Comparison of ENCODE assay signal across 1 cellular context in genomic region chr1:230066466-230067404, GRCh38.
A peak's percentile ranks its signal among the peaks of the same experiment; 100 is the strongest.
TF ChIP-seq lines count a peak whose summit lies in the region.

TSS of gene GALNT2 (plus strand) at chr1:230067238. CDS start at chr1:230067281, 43 bp downstream.

TF ChIP-seq in HepG2, 621 proteins besides CTCF, POLR2A, EP300 and RAD21 (continued from another document and continues in another):
- TF ChIP-seq RNF219 (CRISPR knock-in tag; IDR thresholded peaks at IDR 0.05), result no peak
- TF ChIP-seq TBP (CRISPR knock-in tag; IDR thresholded peaks at IDR 0.05), result no peak
- TF ChIP-seq THAP9 (CRISPR knock-in tag; IDR thresholded peaks at IDR 0.05; ENCODE audit: borderline replicate concordance), result no peak
- TF ChIP-seq PATZ1 (CRISPR knock-in tag; IDR thresholded peaks at IDR 0.05), result peak; percentile 93
- TF ChIP-seq FOXJ3 (CRISPR knock-in tag; IDR thresholded peaks at IDR 0.05; ENCODE audit: borderline replicate concordance), result no peak
- 0 out of 2 replicates have a peak, but pooled peaks have one; percentile 54 for TF ChIP-seq ZNF232 (CRISPR knock-in tag; IDR thresholded peaks at IDR 0.05; ENCODE audit: borderline replicate concordance)
- peak; percentile 58 for TF ChIP-seq ONECUT2 (CRISPR knock-in tag; IDR thresholded peaks at IDR 0.05)
- TF ChIP-seq ZNF264 (CRISPR knock-in tag; IDR thresholded peaks at IDR 0.05), result peak; percentile 24; the same call in 1 of the 2 replicates
- no peak for TF ChIP-seq ZNF382 (CRISPR knock-in tag; IDR thresholded peaks at IDR 0.05; ENCODE audit: borderline replicate concordance)
- TF ChIP-seq CEBPG (CRISPR knock-in tag; IDR thresholded peaks at IDR 0.05), result no peak; the same call in 1 of the 2 replicates
- no peak for TF ChIP-seq CBX5 (CRISPR knock-in tag; IDR thresholded peaks at IDR 0.05; ENCODE audit: borderline replicate concordance)
- no peak for TF ChIP-seq HIVEP1 (CRISPR knock-in tag; IDR thresholded peaks at IDR 0.05)
- no peak for TF ChIP-seq ZNF501 (CRISPR knock-in tag; IDR thresholded peaks at IDR 0.05)
- TF ChIP-seq ZNF253 (CRISPR knock-in tag; IDR thresholded peaks at IDR 0.05; ENCODE audit: borderline replicate concordance), result no peak
- no peak for TF ChIP-seq MIER2 (CRISPR knock-in tag; IDR thresholded peaks at IDR 0.05)
- no peak for TF ChIP-seq ZBTB42 (CRISPR knock-in tag; IDR thresholded peaks at IDR 0.05)
- peak; percentile 70 for TF ChIP-seq ETV5 (CRISPR knock-in tag; IDR thresholded peaks at IDR 0.05; ENCODE audit: borderline replicate concordance)
- no peak for TF ChIP-seq ZNF549 (CRISPR knock-in tag; IDR thresholded peaks at IDR 0.05)
- TF ChIP-seq ZNF274 (CRISPR knock-in tag; IDR thresholded peaks at IDR 0.05), result no peak
- TF ChIP-seq SNAI1 (CRISPR knock-in tag; IDR thresholded peaks at IDR 0.05; ENCODE audit: borderline replicate concordance), result no peak
- no peak for TF ChIP-seq SMC3 (IDR thresholded peaks at IDR 0.05; ENCODE audit: low read length)
- TF ChIP-seq DR1 (CRISPR knock-in tag; IDR thresholded peaks at IDR 0.05), result no peak
- peak; percentile 49; the same call in 1 of the 2 replicates for TF ChIP-seq POGK (CRISPR knock-in tag; conservative IDR thresholded peaks at IDR 0.05)
- no peak for TF ChIP-seq ZNF816 (CRISPR knock-in tag; IDR thresholded peaks at IDR 0.05; ENCODE audit: borderline replicate concordance)
- peak; percentile 83 for TF ChIP-seq ZNF639 (CRISPR knock-in tag; conservative IDR thresholded peaks at IDR 0.05)
- no peak for TF ChIP-seq ELK4 (CRISPR knock-in tag; IDR thresholded peaks at IDR 0.05; ENCODE audit: borderline replicate concordance)
- 0 out of 2 replicates have a peak, but pooled peaks have one; percentile 17 for TF ChIP-seq NCOA2 (CRISPR knock-in tag; IDR thresholded peaks at IDR 0.05)
- no peak for TF ChIP-seq PHB2 (IDR thresholded peaks at IDR 0.05; ENCODE audit: partially characterized antibody)
- TF ChIP-seq MTERF4 (CRISPR knock-in tag; IDR thresholded peaks at IDR 0.05), result no peak
- TF ChIP-seq ZKSCAN5 (CRISPR knock-in tag; IDR thresholded peaks at IDR 0.05), result 0 out of 2 replicates have a peak, but pooled peaks have one; percentile 50
- no peak for TF ChIP-seq ZNF598 (CRISPR knock-in tag; IDR thresholded peaks at IDR 0.05; ENCODE audit: borderline replicate concordance)
- TF ChIP-seq ELF4 (CRISPR knock-in tag; IDR thresholded peaks at IDR 0.05; ENCODE audit: borderline replicate concordance), result no peak
- no peak for TF ChIP-seq ZEB1 (IDR thresholded peaks at IDR 0.05; ENCODE audit: insufficient replicate concordance, low read depth)
- no peak for TF ChIP-seq HOXA9 (CRISPR knock-in tag; IDR thresholded peaks at IDR 0.05; ENCODE audit: borderline replicate concordance)
- no peak for TF ChIP-seq JUN (CRISPR knock-in tag; IDR thresholded peaks at IDR 0.05)
- no peak for TF ChIP-seq SYNCRIP (IDR thresholded peaks at IDR 0.05; ENCODE audit: insufficient read depth, low read depth, low read length)
- TF ChIP-seq ZNF564 (CRISPR knock-in tag; IDR thresholded peaks at IDR 0.05), result no peak
- no peak for TF ChIP-seq MBD4 (IDR thresholded peaks at IDR 0.05; ENCODE audit: borderline replicate concordance, low read length)
- TF ChIP-seq ZNF484 (CRISPR knock-in tag; IDR thresholded peaks at IDR 0.05; ENCODE audit: borderline replicate concordance, low read depth), result no peak
- TF ChIP-seq ZNF343 (CRISPR knock-in tag; IDR thresholded peaks at IDR 0.05), result no peak
- no peak for TF ChIP-seq ZBTB38 (CRISPR knock-in tag; IDR thresholded peaks at IDR 0.05)
- no peak for TF ChIP-seq TGIF2 (CRISPR knock-in tag; IDR thresholded peaks at IDR 0.05)
- TF ChIP-seq MTA3 (CRISPR knock-in tag; IDR thresholded peaks at IDR 0.05), result no peak
- peak; percentile 47; the same call in 1 of the 2 replicates for TF ChIP-seq PHF21A (CRISPR knock-in tag; IDR thresholded peaks at IDR 0.05)
- TF ChIP-seq MAFK (conservative IDR thresholded peaks at IDR 0.05 in 1 of 2, IDR thresholded peaks at IDR 0.05 in 1 of 2; ENCODE audit: low read length in 2 of 2), result no peak
- TF ChIP-seq ZNF138 (CRISPR knock-in tag; IDR thresholded peaks at IDR 0.05; ENCODE audit: low read depth), result no peak; the same call in 1 of the 2 replicates
- no peak for TF ChIP-seq FOXK1 (CRISPR knock-in tag; IDR thresholded peaks at IDR 0.05; ENCODE audit: borderline replicate concordance, low read depth)
- TF ChIP-seq RELA (CRISPR knock-in tag; IDR thresholded peaks at IDR 0.05), result no peak
- TF ChIP-seq NR0B2 (CRISPR knock-in tag; IDR thresholded peaks at IDR 0.05), result peak; percentile 70; the same call in 1 of the 2 replicates
- no peak for TF ChIP-seq CBX1 (IDR thresholded peaks at IDR 0.05; ENCODE audit: low read depth)
- no peak for TF ChIP-seq WIZ (CRISPR knock-in tag; IDR thresholded peaks at IDR 0.05)
